Comparison of ENCODE assay signal across 32 cellular contexts in the genomic region with DNA sequence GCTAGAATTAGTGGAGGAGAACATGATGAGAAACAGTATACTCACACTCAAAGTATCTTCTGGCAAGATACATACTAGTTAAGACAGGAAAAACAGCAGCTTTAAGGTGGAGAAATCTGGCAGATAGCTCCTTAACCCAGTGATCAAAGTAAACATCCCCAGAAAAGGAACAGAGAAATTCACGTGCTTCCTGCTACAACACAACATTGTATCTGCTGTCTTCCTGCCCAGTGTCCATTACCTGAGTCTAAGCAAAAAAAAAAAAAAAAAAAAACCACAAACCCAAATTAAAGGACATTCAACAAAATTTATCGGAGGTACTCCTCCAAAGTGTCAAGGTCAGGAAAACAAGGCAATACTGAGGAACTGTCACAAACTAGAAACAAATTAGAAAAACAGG. TPM values are rescaled to one million over a fixed set of nuclear protein-coding genes. Genes with fewer than 3 reads are reported as not detected.
"Had no signal": no experiment of that assay in that cellular context is flagged by ENCODE, and none has a peak within 500 bp of the region (broad histone marks: within the 10 kb centered on the region; RNA-seq: fewer than 3 reads in every experiment).

No MANE protein-coding gene starts in this region.

- H3K9me3 Mint-ChIP-seq: activated CD4-positive, alpha-beta memory T cell treated with anti-CD3 and anti-CD28 coated beads for 36 hours; activated CD4-positive, alpha-beta T cell treated with anti-CD3 and anti-CD28 coated beads, Interleukin-2, amount 10 ng/mL, durations not matched to agents 24 days and 14 days; activated naive CD4-positive, alpha-beta T cell treated with anti-CD3 and anti-CD28 coated beads for 36 hours; activated naive CD4-positive, alpha-beta T cell treated with anti-CD3 and anti-CD28 coated beads, Interleukin-2, amount 50 U/mL, for 72 hours; activated T-cell treated with anti-CD3 and anti-CD28 coated beads, Interleukin-2, amount 50 U/mL, for 4 hours; activated T-helper 1 cell treated with anti-CD3 and anti-CD28 coated beads, Interleukin-12 subunit alpha, Interleukin-12 subunit beta, Interleukin-2, Interleukin-4 antibody, amounts not matched to agents 30 ng/mL and 10 ng/mL and 1 ng/mL, durations not matched to agents 14 hours and 24 hours and 36 hours had no signal

- DNase-seq: activated CD4-positive, alpha-beta memory T cell treated with anti-CD3 and anti-CD28 coated beads for 36 hours; activated CD4-positive, alpha-beta T cell treated with anti-CD3 and anti-CD28 coated beads, Interleukin-2, amount 10 ng/mL, durations not matched to agents 24 days and 14 days; activated CD8-positive, alpha-beta memory T cell treated with anti-CD3 and anti-CD28 coated beads, Interleukin-2, amount 50 U/mL, for 4 hours; activated gamma-delta T cell treated with Interleukin-2 at 50 U/mL for 16 hours; activated naive CD4-positive, alpha-beta T cell treated with anti-CD3 and anti-CD28 coated beads for 36 hours; activated T-cell treated with anti-CD3 and anti-CD28 coated beads for 4 hours; activated T-cell treated with anti-CD3 and anti-CD28 coated beads, Interleukin-2, amount 50 U/mL, for 4 hours; adrenal gland; body of pancreas; Karpas-422; KBM-7; NCI-H1048; NCI-H1105 treated with DMSO at 0.1 percent for 48 hours; NCI-H1436; NCI-H1694; NCI-H2081 treated with DMSO at 0.1 percent for 48 hours; NCI-H345; NCI-H524 treated with DMSO at 0.1 percent for 48 hours; PC-3; Peyer's patch; SIG-M5; SW 1271; T-helper 1 cell; T-helper 2 cell; T-helper 9 cell had no signal

- H3K36me3 ChIP-seq: adrenal gland, breast epithelium, Peyer's patch had no signal

- H3K4me1 ChIP-seq: body of pancreas, breast epithelium had no signal

- H3K4me3 Mint-ChIP-seq: activated CD4-positive, alpha-beta memory T cell treated with anti-CD3 and anti-CD28 coated beads for 36 hours; activated CD4-positive, alpha-beta T cell treated with anti-CD3 and anti-CD28 coated beads, Interleukin-2, amount 10 ng/mL, durations not matched to agents 24 days and 14 days; activated naive CD4-positive, alpha-beta T cell treated with anti-CD3 and anti-CD28 coated beads for 36 hours; activated T-cell treated with anti-CD3 and anti-CD28 coated beads, Interleukin-2, amount 50 U/mL, for 4 hours; activated T-helper 1 cell treated with anti-CD3 and anti-CD28 coated beads, Interleukin-12 subunit alpha, Interleukin-12 subunit beta, Interleukin-2, Interleukin-4 antibody, amounts not matched to agents 30 ng/mL and 10 ng/mL and 1 ng/mL, durations not matched to agents 14 hours and 24 hours and 36 hours had no signal

- H3K27me3 ChIP-seq: adrenal gland, body of pancreas, breast epithelium, Peyer's patch had no signal

- H3K4me3 ChIP-seq: adrenal gland, body of pancreas, breast epithelium, Peyer's patch had no signal

- ATAC-seq: activated naive CD4-positive, alpha-beta T cell treated with anti-CD3 and anti-CD28 coated beads, Interleukin-2, amount 50 U/mL, for 72 hours; activated T-cell treated with anti-CD3 and anti-CD28 coated beads, Interleukin-2, amount 50 U/mL, for 4 hours; body of pancreas; PC-3; Right ventricle myocardium inferior; SK-N-SH treated with all-trans-retinoic acid at 6 μM for 48 hours had no signal

- H3K27ac ChIP-seq: adrenal gland, body of pancreas, breast epithelium, RWPE1 had no signal

- H3K36me3 Mint-ChIP-seq: activated CD4-positive, alpha-beta memory T cell treated with anti-CD3 and anti-CD28 coated beads for 36 hours; activated naive CD4-positive, alpha-beta T cell treated with anti-CD3 and anti-CD28 coated beads, Interleukin-2, amount 50 U/mL, for 72 hours had no signal

- H3K27ac Mint-ChIP-seq: activated CD4-positive, alpha-beta memory T cell treated with anti-CD3 and anti-CD28 coated beads for 36 hours; activated CD4-positive, alpha-beta T cell treated with anti-CD3 and anti-CD28 coated beads, Interleukin-2, amount 10 ng/mL, durations not matched to agents 24 days and 14 days; activated naive CD4-positive, alpha-beta T cell treated with anti-CD3 and anti-CD28 coated beads for 36 hours; activated naive CD4-positive, alpha-beta T cell treated with anti-CD3 and anti-CD28 coated beads, Interleukin-2, amount 50 U/mL, for 72 hours; activated T-helper 1 cell treated with anti-CD3 and anti-CD28 coated beads, Interleukin-12 subunit alpha, Interleukin-12 subunit beta, Interleukin-2, Interleukin-4 antibody, amounts not matched to agents 30 ng/mL and 10 ng/mL and 1 ng/mL, durations not matched to agents 14 hours and 24 hours and 36 hours had no signal

- FAIRE-seq: astrocyte had no signal

- H3K9me3 ChIP-seq: adrenal gland, body of pancreas, breast epithelium, Peyer's patch had no signal

RNA-seq across cellular contexts. Expression of a gene that starts 38.3 kb away (rescaled TPM):
- total RNA-seq: activated naive CD4-positive, alpha-beta T cell treated with anti-CD3 and anti-CD28 coated beads for 36 hours; activated naive CD4-positive, alpha-beta T cell treated with anti-CD3 and anti-CD28 coated beads, Interleukin-2, amount 50 U/mL, for 72 hours; PC-3 had no signal
